16 cellular contexts compared by ENCODE assay signal in genomic region chr7:50214141-50214670, GRCh38.
A peak's percentile ranks its signal among the peaks of the same experiment; 100 is the strongest.
DNase-seq lines count a peak whose midpoint lies in the region; ATAC-seq, FAIRE-seq and TF ChIP-seq lines count a peak whose summit lies in the region.
"Had no signal": no experiment of that assay in that cellular context is flagged by ENCODE, and none has a peak within 500 bp of the region (broad histone marks: within the 10 kb centered on the region; RNA-seq: fewer than 3 reads in every experiment).

No MANE protein-coding gene starts in this region.

- FAIRE-seq in GM12892 (lab: Jason Lieb, UNC) = peak; percentile 5
- FAIRE-seq: A549 had no signal

- POLR2A ChIA-PET in T-cell (lab: Charles Lee) = interaction anchor here (0.5 to 0.6 kb wide), 2 partner anchors 87 to 144 kb away, joined by 3 to 4 read pairs; no protein-coding TSS in a partner anchor

- H3K27me3 Mint-ChIP-seq in T-helper 2 cell treated with Interferon-gamma antibody and Interleukin-4, amounts not matched to agents 5 μg/mL and 100 μg/mL, for 36 hours (ENCODE audit: low read depth) = no peaks in the 10 kb centered on the region
- H3K27me3 Mint-ChIP-seq in T-cell (no peaks in the 10 kb centered on the region), endodermal cell (ENCODE audit: insufficient read depth) (no peaks in the 10 kb centered on the region), glutamatergic neuron (ENCODE audit: unreplicated experiment) (peaks cover 14% of the 10 kb centered on the region)

- CTCF ChIA-PET in T-cell (lab: Charles Lee) = interaction anchor here in 1 of 2 donors (0.5 kb wide), 1 partner anchor 101 kb away, joined by 3 read pairs; no protein-coding TSS in a partner anchor

- TF ChIP-seq POLR2A in GM12892 (IDR thresholded peaks at IDR 0.05; ENCODE audit: low read depth, low read length) (no peak), gastroesophageal sphincter (IDR thresholded peaks at IDR 0.05) (no peak)

- H3K9me3 ChIP-seq in endodermal cell (ENCODE audit: control insufficient read depth, low read length) (no peaks in the 10 kb centered on the region), gastroesophageal sphincter (no peaks in the 10 kb centered on the region)
- H3K9me3 ChIP-seq: A549, tibial artery had no signal

- H3K4me1 Mint-ChIP-seq in T-helper 2 cell treated with Interferon-gamma antibody and Interleukin-4, amounts not matched to agents 5 μg/mL and 100 μg/mL, for 36 hours (ENCODE audit: low read depth) = peaks cover 80% of the 10 kb centered on the region
- H3K4me1 Mint-ChIP-seq in T-cell (peaks cover 88 to 97% (median 89%) of the 10 kb centered on the region in 3 donors), endodermal cell (no peaks in the 10 kb centered on the region), glutamatergic neuron (ENCODE audit: low read depth, unreplicated experiment) (no peaks in the 10 kb centered on the region)
- H3K4me1 Mint-ChIP-seq: mesothelial cell of epicardium had no signal

- H3K9ac ChIP-seq in endodermal cell (ENCODE audit: extremely low read depth, low read length, poor library complexity, severe bottlenecking) = no peak overlapping the region

- no peaks in the 10 kb centered on the region for H3K36me3 ChIP-seq in endodermal cell (ENCODE audit: control insufficient read depth, insufficient read depth, low read length)
- no peaks in the 10 kb centered on the region for H3K36me3 ChIP-seq in gastroesophageal sphincter
- H3K36me3 ChIP-seq: tibial artery had no signal

- H3K27ac Mint-ChIP-seq in T-helper 2 cell treated with Interferon-gamma antibody and Interleukin-4, amounts not matched to agents 5 μg/mL and 100 μg/mL, for 36 hours = peak overlapping the region; percentile 85
- H3K27ac Mint-ChIP-seq in T-cell (peak overlapping the region; percentile 74 to 91), endodermal cell (no peak overlapping the region), glutamatergic neuron (ENCODE audit: unreplicated experiment) (no peak overlapping the region)
- H3K27ac Mint-ChIP-seq: mesothelial cell of epicardium had no signal

- no peak for DNase-seq in T-helper 2 cell treated with Interferon-gamma antibody and Interleukin-4, amounts not matched to agents 5 μg/mL and 100 μg/mL, for 36 hours (ENCODE audit: low spot score)
- no peak for DNase-seq in T-helper 2 cell
- no peak for DNase-seq in GM12892 (ENCODE audit: insufficient read length)
- DNase-seq in T-cell = no peak
- DNase-seq in endodermal cell = peak; percentile 24
- no peak for DNase-seq in glutamatergic neuron
- DNase-seq: HCEC 1CT; NCI-H1092 treated with DMSO at 0.1 percent for 48 hours; NCI-H2171; stimulated activated CD4-positive, alpha-beta T cell treated with anti-CD3 and anti-CD28 coated beads, Interleukin-4, amount 100 ng/mL, for 24 hours; tibial artery had no signal

- H3K27ac ChIP-seq in endodermal cell (ENCODE audit: low read depth, low read length) = no peak overlapping the region
- no peak overlapping the region for H3K27ac ChIP-seq in gastroesophageal sphincter
- H3K27ac ChIP-seq: A549, hepatocyte, tibial artery had no signal

- 96% methylated on average over 1 of the region's 1 CpG; no CpG with 5 or more reads in 1 of the 2 experiments for WGBS in endodermal cell (ENCODE audit: insufficient coverage in 1 of 2, insufficient read length in 1 of 2), 2 experiments
- 70 to 75% methylated on average over 1 of the region's 1 CpG for WGBS in gastroesophageal sphincter (ENCODE audit: low coverage in 1 of 2), 2 donors

- ATAC-seq in T-cell (replicated peaks in 1 of 4) = no peak
- ATAC-seq in gastroesophageal sphincter = no peak
- no peak for ATAC-seq in SK-N-SH treated with all-trans-retinoic acid at 6 μM for 48 hours
- ATAC-seq: A549 had no signal

- H3K4me3 Mint-ChIP-seq in T-helper 2 cell treated with Interferon-gamma antibody and Interleukin-4, amounts not matched to agents 5 μg/mL and 100 μg/mL, for 36 hours = peak overlapping the region; percentile 12
- H3K4me3 Mint-ChIP-seq in T-cell (peak overlapping the region in 2 of 3 donors; percentile 28 to 68), endodermal cell (no peak overlapping the region), glutamatergic neuron (ENCODE audit: unreplicated experiment) (no peak overlapping the region)
- H3K4me3 Mint-ChIP-seq: mesothelial cell of epicardium had no signal

- H3K27me3 ChIP-seq in endodermal cell (ENCODE audit: control insufficient read depth, insufficient read depth, low read length, poor library complexity, severe bottlenecking) (no peaks in the 10 kb centered on the region), gastroesophageal sphincter (no peaks in the 10 kb centered on the region)
- H3K27me3 ChIP-seq: hepatocyte had no signal

- H3K4me1 ChIP-seq in endodermal cell (ENCODE audit: control insufficient read depth, insufficient read depth, low read length) (no peaks in the 10 kb centered on the region), gastroesophageal sphincter (no peaks in the 10 kb centered on the region)
- H3K4me1 ChIP-seq: A549, tibial artery had no signal

- H3K9me3 Mint-ChIP-seq in T-helper 2 cell treated with Interferon-gamma antibody and Interleukin-4, amounts not matched to agents 5 μg/mL and 100 μg/mL, for 36 hours = no peaks in the 10 kb centered on the region
- H3K9me3 Mint-ChIP-seq in T-cell (no peaks in the 10 kb centered on the region), endodermal cell (no peaks in the 10 kb centered on the region), glutamatergic neuron (ENCODE audit: unreplicated experiment) (no peaks in the 10 kb centered on the region)
- H3K9me3 Mint-ChIP-seq: mesothelial cell of epicardium had no signal

- H3K4me3 ChIP-seq in endodermal cell (ENCODE audit: low read length) (no peak overlapping the region), gastroesophageal sphincter (no peak overlapping the region)
- H3K4me3 ChIP-seq: A549, hepatocyte, tibial artery had no signal

- no peak for TF ChIP-seq CTCF in endodermal cell (conservative IDR thresholded peaks at IDR 0.05)
- no peak for TF ChIP-seq CTCF in gastroesophageal sphincter (IDR thresholded peaks at IDR 0.05)
- TF ChIP-seq CTCF in glutamatergic neuron (IDR thresholded peaks at IDR 0.05; ENCODE audit: partially characterized antibody, unreplicated experiment) = no peak

- H3K36me3 Mint-ChIP-seq in T-helper 2 cell treated with Interferon-gamma antibody and Interleukin-4, amounts not matched to agents 5 μg/mL and 100 μg/mL, for 36 hours (ENCODE audit: low read depth) = peaks cover 5% of the 10 kb centered on the region
- no peaks in the 10 kb centered on the region for H3K36me3 Mint-ChIP-seq in T-cell
- no peaks in the 10 kb centered on the region for H3K36me3 Mint-ChIP-seq in endodermal cell (ENCODE audit: low read depth)
- no peaks in the 10 kb centered on the region for H3K36me3 Mint-ChIP-seq in glutamatergic neuron (ENCODE audit: unreplicated experiment)
- H3K36me3 Mint-ChIP-seq: mesothelial cell of epicardium had no signal

- TF ChIP-seq EP300 in gastroesophageal sphincter (IDR thresholded peaks at IDR 0.05) = no peak

TF ChIP-seq in SK-N-SH treated with all-trans-retinoic acid at 6 μM for 48 hours, 23 proteins besides CTCF, POLR2A, EP300 and RAD21 (continues in another document):
- TF ChIP-seq, protein P1, sequence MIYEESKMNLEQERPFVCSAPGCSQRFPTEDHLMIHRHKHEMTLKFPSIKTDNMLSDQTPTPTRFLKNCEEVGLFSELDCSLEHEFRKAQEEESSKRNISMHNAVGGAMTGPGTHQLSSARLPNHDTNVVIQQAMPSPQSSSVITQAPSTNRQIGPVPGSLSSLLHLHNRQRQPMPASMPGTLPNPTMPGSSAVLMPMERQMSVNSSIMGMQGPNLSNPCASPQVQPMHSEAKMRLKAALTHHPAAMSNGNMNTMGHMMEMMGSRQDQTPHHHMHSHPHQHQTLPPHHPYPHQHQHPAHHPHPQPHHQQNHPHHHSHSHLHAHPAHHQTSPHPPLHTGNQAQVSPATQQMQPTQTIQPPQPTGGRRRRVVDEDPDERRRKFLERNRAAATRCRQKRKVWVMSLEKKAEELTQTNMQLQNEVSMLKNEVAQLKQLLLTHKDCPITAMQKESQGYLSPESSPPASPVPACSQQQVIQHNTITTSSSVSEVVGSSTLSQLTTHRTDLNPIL (CRISPR knock-in tag; IDR thresholded peaks at IDR 0.05; ENCODE audit: low read depth) = no peak
- TF ChIP-seq SNAI2 (CRISPR knock-in tag; IDR thresholded peaks at IDR 0.05) (no peak), ISL1 (CRISPR knock-in tag; IDR thresholded peaks at IDR 0.05) (no peak), RARB (CRISPR knock-in tag; IDR thresholded peaks at IDR 0.05) (no peak), ZFP30 (CRISPR knock-in tag; IDR thresholded peaks at IDR 0.05) (no peak), PPARA (CRISPR knock-in tag; IDR thresholded peaks at IDR 0.05; ENCODE audit: borderline replicate concordance) (no peak), ZNF565 (CRISPR knock-in tag; conservative IDR thresholded peaks at IDR 0.05; ENCODE audit: low read depth) (no peak), TCF4 (CRISPR knock-in tag; IDR thresholded peaks at IDR 0.05; ENCODE audit: borderline replicate concordance) (no peak), OSR1 (CRISPR knock-in tag; IDR thresholded peaks at IDR 0.05) (no peak), GLIS3 (CRISPR knock-in tag; IDR thresholded peaks at IDR 0.05) (no peak), ZNF70 (CRISPR knock-in tag; IDR thresholded peaks at IDR 0.05) (no peak), ZNF8 (CRISPR knock-in tag; IDR thresholded peaks at IDR 0.05) (no peak)
- TF ChIP-seq, protein P2, sequence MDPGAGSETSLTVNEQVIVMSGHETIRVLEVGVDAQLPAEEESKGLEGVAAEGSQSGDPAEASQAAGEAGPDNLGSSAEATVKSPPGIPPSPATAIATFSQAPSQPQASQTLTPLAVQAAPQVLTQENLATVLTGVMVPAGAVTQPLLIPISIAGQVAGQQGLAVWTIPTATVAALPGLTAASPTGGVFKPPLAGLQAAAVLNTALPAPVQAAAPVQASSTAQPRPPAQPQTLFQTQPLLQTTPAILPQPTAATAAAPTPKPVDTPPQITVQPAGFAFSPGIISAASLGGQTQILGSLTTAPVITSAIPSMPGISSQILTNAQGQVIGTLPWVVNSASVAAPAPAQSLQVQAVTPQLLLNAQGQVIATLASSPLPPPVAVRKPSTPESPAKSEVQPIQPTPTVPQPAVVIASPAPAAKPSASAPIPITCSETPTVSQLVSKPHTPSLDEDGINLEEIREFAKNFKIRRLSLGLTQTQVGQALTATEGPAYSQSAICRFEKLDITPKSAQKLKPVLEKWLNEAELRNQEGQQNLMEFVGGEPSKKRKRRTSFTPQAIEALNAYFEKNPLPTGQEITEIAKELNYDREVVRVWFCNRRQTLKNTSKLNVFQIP (CRISPR knock-in tag; IDR thresholded peaks at IDR 0.05; ENCODE audit: borderline replicate concordance, low read depth) = no peak

Comparison
In these comparisons a context has a peak if more than half of its experiments do, and no peak if none do; other contexts are left out.
1. H3K27ac Mint-ChIP-seq: peak in T-helper 2 cell treated with Interferon-gamma antibody and Interleukin-4, amounts not matched to agents 5 μg/mL and 100 μg/mL, for 36 hours (single experiment) and T-cell (2 of 2); none in endodermal cell (single experiment) and glutamatergic neuron (single experiment).
2. H3K4me3 Mint-ChIP-seq: peak in T-helper 2 cell treated with Interferon-gamma antibody and Interleukin-4, amounts not matched to agents 5 μg/mL and 100 μg/mL, for 36 hours (single experiment) and T-cell (2 of 3); none in endodermal cell (single experiment) and glutamatergic neuron (single experiment).